22 cellular contexts compared by ENCODE assay signal in genomic region chr22:32557424-32557823, GRCh38.
DNase-seq lines count a peak whose midpoint lies in the region; ATAC-seq and TF ChIP-seq lines count a peak whose summit lies in the region.
"Had no signal": no experiment of that assay in that cellular context is flagged by ENCODE, and none has a peak within 500 bp of the region (broad histone marks: within the 10 kb centered on the region; RNA-seq: fewer than 3 reads in every experiment).

No MANE protein-coding gene starts in this region.

- H4K91ac ChIP-seq in mesenchymal stem cell (ENCODE audit: low read length), result peak overlapping the region; percentile 75

- H3K27ac ChIP-seq in mesenchymal stem cell (ENCODE audit: low read length, poor library complexity, severe bottlenecking) (no peak overlapping the region), urinary bladder (ENCODE audit: low read depth) (peak overlapping the region; percentile 63)
- H3K27ac ChIP-seq: BLaER1, right lobe of liver had no signal

- no peak overlapping the region for H3K23ac ChIP-seq in mesenchymal stem cell (ENCODE audit: low read length in 2 of 2)

- H3K36me3 ChIP-seq in mesenchymal stem cell (ENCODE audit: control insufficient read depth in 1 of 2, insufficient read depth in 2 of 2, low read depth in 1 of 2, low read length in 2 of 2) (no peaks in the 10 kb centered on the region), urinary bladder (ENCODE audit: insufficient read depth) (no peaks in the 10 kb centered on the region)
- H3K36me3 ChIP-seq: BLaER1, left lung, right lobe of liver had no signal

- H3K4me1 ChIP-seq in mesenchymal stem cell (ENCODE audit: control insufficient read depth, insufficient read depth, low read depth, low read length), result peaks cover 4% of the 10 kb centered on the region
- peaks cover 2% of the 10 kb centered on the region for H3K4me1 ChIP-seq in urinary bladder (ENCODE audit: insufficient read depth)
- H3K4me1 ChIP-seq: BLaER1, right lobe of liver had no signal

- H3K9ac ChIP-seq in mesenchymal stem cell (ENCODE audit: low read length), result no peak overlapping the region
- H3K9ac ChIP-seq: BLaER1 had no signal

- H3K9me3 ChIP-seq in mesenchymal stem cell (ENCODE audit: control insufficient read depth, low read length), result no peaks in the 10 kb centered on the region
- H3K9me3 ChIP-seq: BLaER1, left lung, right lobe of liver had no signal

- DNase-seq in LNCaP clone FGC (ENCODE audit: low read depth) (peak; percentile 80), epithelial cell of esophagus (ENCODE audit: low read depth) (peak; percentile 43), mesenchymal stem cell (peak; percentile 84), H4 (ENCODE audit: low spot score) (no peak)
- DNase-seq: activated CD4-positive, alpha-beta T cell treated with anti-CD3 and anti-CD28 coated beads, Interleukin-2, amount 50 U/mL, for 48 hours; activated naive CD4-positive, alpha-beta T cell; activated T-cell treated with anti-CD3 and anti-CD28 coated beads for 4 hours; aorta; DMS 273 treated with DMSO at 0.1 percent for 48 hours; endodermal cell; left lung; NCI-H1048; NCI-H2107; NCI-H524 treated with DMSO at 0.1 percent for 48 hours; right lobe of liver; Right ventricle myocardium superior; stimulated activated CD4-positive, alpha-beta T cell treated with anti-CD3 and anti-CD28 coated beads, Interleukin-4, amount 100 ng/mL, for 24 hours had no signal

- no peak for ATAC-seq in HG02970 (IDR thresholded peaks at IDR 0.05; ENCODE audit: low FRiP score, unreplicated experiment)
- no peak for ATAC-seq in GM21737 (IDR thresholded peaks at IDR 0.05; ENCODE audit: unreplicated experiment)
- ATAC-seq in HG03521 (IDR thresholded peaks at IDR 0.05; ENCODE audit: unreplicated experiment), result no peak
- ATAC-seq: left lung, right lobe of liver had no signal

- 0% methylated on average over 4 of the region's 5 CpGs for WGBS in mesenchymal stem cell
- WGBS in urinary bladder, result 9% methylated on average over 5 of the region's 5 CpGs

- H2BK120ac ChIP-seq in mesenchymal stem cell (ENCODE audit: low read depth, low read length), result no peak overlapping the region

- peak overlapping the region; percentile 30 for H4K8ac ChIP-seq in mesenchymal stem cell (ENCODE audit: low read length)

- no peak overlapping the region for H2BK15ac ChIP-seq in mesenchymal stem cell (ENCODE audit: low read depth, poor library complexity, severe bottlenecking)

- H2AK5ac ChIP-seq in mesenchymal stem cell (ENCODE audit: low read length, severe bottlenecking), result no peak overlapping the region

- H3K4me2 ChIP-seq in mesenchymal stem cell (ENCODE audit: low read length, poor library complexity, severe bottlenecking), result no peak overlapping the region
- H3K4me2 ChIP-seq: BLaER1 had no signal

- no peak for TF ChIP-seq CTCF in LNCaP clone FGC (IDR thresholded peaks at IDR 0.05; ENCODE audit: control insufficient read depth, extremely low read depth, insufficient read depth)
- TF ChIP-seq CTCF in epithelial cell of esophagus (IDR thresholded peaks at IDR 0.05; ENCODE audit: insufficient read depth, low read depth, low read length, missing control alignments), result no peak

- H2BK5ac ChIP-seq in mesenchymal stem cell (ENCODE audit: low read depth, low read length, poor library complexity, severe bottlenecking), result no peak overlapping the region

- H2AFZ ChIP-seq in mesenchymal stem cell (ENCODE audit: low read depth, low read length), result no peak overlapping the region

- peak overlapping the region in 1 of 2 experiments; percentile 87 for H2BK12ac ChIP-seq in mesenchymal stem cell (ENCODE audit: low read length in 2 of 2)

- no peak overlapping the region for H3K4ac ChIP-seq in mesenchymal stem cell (ENCODE audit: low read depth in 1 of 2, low read length in 2 of 2)

- no peak overlapping the region for H3K14ac ChIP-seq in mesenchymal stem cell (ENCODE audit: low read length in 2 of 2)

- no peaks in the 10 kb centered on the region for H3K27me3 ChIP-seq in mesenchymal stem cell (ENCODE audit: control insufficient read depth in 1 of 2, insufficient read depth in 1 of 2, low read length in 2 of 2)
- H3K27me3 ChIP-seq: BLaER1, left lung, right lobe of liver had no signal

- peak overlapping the region in 1 of 2 experiments; percentile 64 for H3K18ac ChIP-seq in mesenchymal stem cell (ENCODE audit: low read depth in 1 of 2, low read length in 2 of 2)

- H3K79me1 ChIP-seq in mesenchymal stem cell (replicated peaks; ENCODE audit: low read length, poor library complexity, severe bottlenecking), result no peaks in the 10 kb centered on the region

- H3K4me3 ChIP-seq in LNCaP clone FGC (ENCODE audit: low read depth, low read length) (no peak overlapping the region), epithelial cell of esophagus (ENCODE audit: low read length) (no peak overlapping the region), mesenchymal stem cell (ENCODE audit: insufficient read depth in 1 of 2, low read depth in 1 of 2, low read length in 2 of 2) (no peak overlapping the region), urinary bladder (ENCODE audit: low read depth, low read length) (no peak overlapping the region)
- H3K4me3 ChIP-seq: BLaER1, left lung, right lobe of liver had no signal
